Comparison of ENCODE assay signal across 32 cellular contexts in genomic region chr13:109572389-109572788, GRCh38.
"Had no signal": no experiment of that assay in that cellular context is flagged by ENCODE, and none has a peak within 500 bp of the region (broad histone marks: within the 10 kb centered on the region; RNA-seq: fewer than 3 reads in every experiment).

No MANE protein-coding gene starts in this region.

- H3K4me1 Mint-ChIP-seq: central memory CD8-positive, alpha-beta T cell had no signal

- H3K27ac Mint-ChIP-seq: activated B cell treated with CpG ODN at 0.5 μM for 24 hours; activated CD8-positive, alpha-beta T cell treated with anti-CD3 and anti-CD28 coated beads for 36 hours; activated naive CD8-positive, alpha-beta T cell; activated T-helper 17 cell treated with anti-CD3 and anti-CD28 coated beads, Interleukin-2, amount 50 U/mL, for 72 hours; dendritic cell treated with granulocyte-macrophage colony-stimulating factor and Interleukin-4, amounts not matched to agents 40 ng/mL and 50 ng/mL, for 4 days; effector memory CD8-positive, alpha-beta T cell had no signal

- H3K36me3 ChIP-seq: brain microvascular endothelial cell, esophagus muscularis mucosa, gastrocnemius medialis, heart right ventricle had no signal

- H3K36me3 Mint-ChIP-seq: activated naive CD8-positive, alpha-beta T cell had no signal

- H3K27ac ChIP-seq: brain microvascular endothelial cell, coronary artery, dorsolateral prefrontal cortex, esophagus muscularis mucosa, foreskin keratinocyte, gastrocnemius medialis, heart right ventricle, VCaP had no signal

- H3K27me3 ChIP-seq: brain microvascular endothelial cell, dorsolateral prefrontal cortex, esophagus muscularis mucosa, foreskin keratinocyte, gastrocnemius medialis had no signal

- DNase-seq: activated B cell treated with CpG ODN at 0.5 μM for 24 hours; activated CD4-positive, alpha-beta T cell treated with anti-CD3 and anti-CD28 coated beads for 48 hours; activated CD4-positive, alpha-beta T cell treated with anti-CD3 and anti-CD28 coated beads, Interleukin-2, amount 50 U/mL, for 1 hour; activated CD4-positive, alpha-beta T cell treated with anti-CD3 and anti-CD28 coated beads, Interleukin-2, amount 50 U/mL, for 48 hours; activated CD8-positive, alpha-beta memory T cell treated with anti-CD3 and anti-CD28 coated beads for 24 hours; activated CD8-positive, alpha-beta T cell treated with anti-CD3 and anti-CD28 coated beads for 36 hours; activated effector memory CD4-positive, alpha-beta T cell treated with Interleukin-2 at 50 U/mL for 16 hours; activated gamma-delta T cell treated with Interleukin-2 at 50 U/mL for 16 hours; activated naive CD4-positive, alpha-beta T cell treated with anti-CD3 and anti-CD28 coated beads, Interleukin-2, amount 50 U/mL, for 16 hours; activated naive CD4-positive, alpha-beta T cell treated with Interleukin-2 at 50 U/mL for 16 hours; activated T-cell treated with anti-CD3 and anti-CD28 coated beads, Interleukin-2, amount 50 U/mL, for 4 hours; amniotic stem cell; anterior cingulate cortex; brain microvascular endothelial cell; dorsolateral prefrontal cortex; effector memory CD8-positive, alpha-beta T cell; erythroblast; foreskin keratinocyte; gastrocnemius medialis; heart right ventricle; T-helper 1 cell; T-helper 2 cell had no signal

- H3K4me3 Mint-ChIP-seq: activated B cell treated with CpG ODN at 0.5 μM for 24 hours; activated CD8-positive, alpha-beta T cell treated with anti-CD3 and anti-CD28 coated beads for 36 hours; activated naive CD8-positive, alpha-beta T cell; activated T-cell treated with anti-CD3 and anti-CD28 coated beads, Interleukin-2, amount 50 U/mL, for 4 hours; activated T-helper 17 cell treated with anti-CD3 and anti-CD28 coated beads, Interleukin-2, amount 50 U/mL, for 72 hours; central memory CD8-positive, alpha-beta T cell; dendritic cell treated with granulocyte-macrophage colony-stimulating factor and Interleukin-4, amounts not matched to agents 40 ng/mL and 50 ng/mL, for 4 days; effector memory CD8-positive, alpha-beta T cell had no signal

- H3K9me3 Mint-ChIP-seq: activated B cell treated with CpG ODN at 0.5 μM for 24 hours; activated CD8-positive, alpha-beta T cell treated with anti-CD3 and anti-CD28 coated beads for 36 hours; activated T-cell treated with anti-CD3 and anti-CD28 coated beads, Interleukin-2, amount 50 U/mL, for 4 hours; activated T-helper 17 cell treated with anti-CD3 and anti-CD28 coated beads, Interleukin-2, amount 50 U/mL, for 72 hours; dendritic cell treated with granulocyte-macrophage colony-stimulating factor and Interleukin-4, amounts not matched to agents 40 ng/mL and 50 ng/mL, for 4 days had no signal

- ATAC-seq: activated CD4-positive, CD25-positive, alpha-beta regulatory T cell treated with anti-CD3 and anti-CD28 coated beads, Interleukin-2, amount 50 U/mL, for 24 hours; activated CD8-positive, alpha-beta T cell treated with anti-CD3 and anti-CD28 coated beads for 36 hours; activated T-cell treated with anti-CD3 and anti-CD28 coated beads, Interleukin-2, amount 50 U/mL, for 4 hours; activated T-helper 17 cell treated with anti-CD3 and anti-CD28 coated beads, Interleukin-2, amount 50 U/mL, for 72 hours; effector memory CD8-positive, alpha-beta T cell; foreskin keratinocyte; gastrocnemius medialis; heart right ventricle had no signal

- H3K27me3 Mint-ChIP-seq: activated B cell treated with CpG ODN at 0.5 μM for 24 hours; activated CD8-positive, alpha-beta T cell treated with anti-CD3 and anti-CD28 coated beads for 36 hours; activated naive CD8-positive, alpha-beta T cell; activated T-helper 17 cell treated with anti-CD3 and anti-CD28 coated beads, Interleukin-2, amount 50 U/mL, for 72 hours; central memory CD8-positive, alpha-beta T cell; dendritic cell treated with granulocyte-macrophage colony-stimulating factor and Interleukin-4, amounts not matched to agents 40 ng/mL and 50 ng/mL, for 4 days had no signal

- H3K4me1 ChIP-seq: esophagus muscularis mucosa, foreskin keratinocyte, gastrocnemius medialis, heart right ventricle had no signal

- H3K9me3 ChIP-seq: esophagus muscularis mucosa, gastrocnemius medialis, heart right ventricle had no signal

- H3K4me3 ChIP-seq: coronary artery, dorsolateral prefrontal cortex, esophagus muscularis mucosa, gastrocnemius medialis, heart right ventricle had no signal

- FAIRE-seq: astrocyte, bronchial epithelial cell had no signal
